8 cellular contexts compared by ENCODE assay signal in the genomic region with DNA sequence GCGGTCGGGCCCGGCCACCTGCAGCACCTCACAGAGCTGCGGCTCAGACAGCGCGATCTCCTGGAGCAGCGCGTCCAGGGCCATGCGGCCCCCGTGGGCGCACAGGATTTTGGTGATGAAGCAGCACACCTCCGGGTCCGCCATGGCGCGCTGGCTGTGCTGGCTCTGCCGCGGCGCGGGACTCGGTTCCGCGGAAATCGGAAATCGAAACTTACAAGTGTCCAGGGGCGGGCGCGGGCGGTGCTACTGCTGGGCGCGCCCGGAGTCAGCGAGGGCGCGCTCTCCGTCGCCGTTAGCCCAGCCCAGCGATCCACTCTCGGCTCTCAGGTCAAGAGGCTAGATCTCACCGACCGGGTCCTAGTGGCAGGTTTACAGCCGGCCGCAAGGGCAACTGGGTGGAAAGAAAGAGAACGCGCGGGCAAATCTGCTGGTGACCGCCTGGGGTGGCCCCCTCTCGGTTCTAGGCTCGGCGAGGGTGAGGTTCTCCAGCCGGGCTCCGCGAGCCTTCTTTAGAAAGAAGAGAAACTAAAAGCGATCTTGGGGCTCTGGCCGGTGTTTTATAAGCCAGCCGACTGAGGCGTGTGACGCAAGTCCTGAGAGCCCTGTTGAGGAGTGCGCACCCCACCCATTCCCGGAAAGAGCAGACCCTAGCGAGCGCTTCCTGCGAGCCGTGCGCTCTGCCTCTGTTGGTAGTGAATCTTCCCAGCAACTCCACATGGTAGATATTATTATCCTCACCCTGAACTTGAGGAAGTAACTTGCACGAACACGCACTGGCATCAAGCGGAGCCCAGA. TPM values are rescaled to one million over a fixed set of nuclear protein-coding genes. Genes with fewer than 3 reads are reported as not detected.
DNase-seq lines count a peak whose midpoint lies in the region; ATAC-seq, FAIRE-seq and TF ChIP-seq lines count a peak whose summit lies in the region.

A gene (minus strand): TSS at position 533 of the 795 bp plus-strand sequence. CDS start 389 bp downstream, at position 144.

- no peaks in the 10 kb centered on the region for H3K27me3 ChIP-seq in astrocyte (ENCODE audit: insufficient read depth, low read length)

- TF ChIP-seq CTCF in astrocyte (IDR thresholded peaks at IDR 0.05; ENCODE audit: insufficient read depth, low read depth, low read length) (no peak), retinal pigment epithelial cell (conservative IDR thresholded peaks at IDR 0.05; ENCODE audit: low read depth, low read length) (no peak)

- peaks cover 10% of the 10 kb centered on the region for H4K20me1 ChIP-seq in astrocyte (ENCODE audit: insufficient read depth, low read length)

- peaks cover 4% of the 10 kb centered on the region for H3K4me1 ChIP-seq in astrocyte (ENCODE audit: insufficient read depth, low read length)

- H3K27ac Mint-ChIP-seq in astrocyte (ENCODE audit: unreplicated experiment), result peak within 1 kb of the TSS; percentile 96

- peak; percentile 62 for ATAC-seq in HG02840 (IDR thresholded peaks at IDR 0.05; ENCODE audit: low FRiP score, unreplicated experiment)

- H3K36me3 Mint-ChIP-seq in astrocyte (ENCODE audit: low read depth, unreplicated experiment), result peaks cover 7% of the 10 kb centered on the region

- no peak for FAIRE-seq in astrocyte (lab: Jason Lieb, UNC)

- H3K4me3 Mint-ChIP-seq in astrocyte (ENCODE audit: unreplicated experiment), result peak within 1 kb of the TSS; percentile 96

- H3K4me3 ChIP-seq in astrocyte (ENCODE audit: insufficient read depth, low read depth, low read length) (peak within 1 kb of the TSS; percentile 84), retinal pigment epithelial cell (ENCODE audit: low read length) (peak within 1 kb of the TSS; percentile 88)

- peak within 1 kb of the TSS; percentile 93 for H3K4me2 ChIP-seq in astrocyte (ENCODE audit: low read length)

- H3K9ac ChIP-seq in astrocyte (ENCODE audit: low read length), result peak within 1 kb of the TSS; percentile 78

- no peaks in the 10 kb centered on the region for H3K9me3 Mint-ChIP-seq in astrocyte (ENCODE audit: unreplicated experiment)

- peaks cover 7% of the 10 kb centered on the region for H3K4me1 Mint-ChIP-seq in astrocyte (ENCODE audit: low read depth, unreplicated experiment)

- peak; percentile 77 for TF ChIP-seq POLR2A in GM15510 (IDR thresholded peaks at IDR 0.05; ENCODE audit: borderline replicate concordance, extremely low read depth, insufficient read length)

- no peaks in the 10 kb centered on the region for H3K27me3 Mint-ChIP-seq in astrocyte (ENCODE audit: low read depth, unreplicated experiment)

- H2AFZ ChIP-seq in astrocyte (ENCODE audit: low read depth, low read length), result peak within 1 kb of the TSS; percentile 96

- DNase-seq in NCI-H187 (lab: John Stamatoyannopoulos, UW) (peak; percentile 74 to 91), T-helper 22 cell (ENCODE audit: low read depth) (peak; percentile 86), astrocyte (ENCODE audit: low read depth) (peak; percentile 74), hepatic stellate cell (ENCODE audit: low spot score) (peak; percentile 84), retinal pigment epithelial cell (ENCODE audit: low read depth) (no peak), NCI-H446 treated with DMSO at 0.1 percent for 48 hours (lab: John Stamatoyannopoulos, UW) (no peak)

- no peaks in the 10 kb centered on the region for H3K9me3 ChIP-seq in astrocyte (ENCODE audit: insufficient read depth, low read depth, low read length)

- peaks cover 17% of the 10 kb centered on the region for H3K79me2 ChIP-seq in astrocyte (ENCODE audit: insufficient read depth, low read length)

- peak within 1 kb of the TSS; percentile 56 for H3K27ac ChIP-seq in astrocyte (ENCODE audit: low read depth, low read length)

- no peaks in the 10 kb centered on the region for H3K36me3 ChIP-seq in astrocyte (ENCODE audit: insufficient read depth, low read length)

RNA-seq across cellular contexts. Expression of the gene that starts here (rescaled TPM):
- 63.0 and 63.8 TPM in 2 replicates for total RNA-seq in astrocyte

Comparison
In these comparisons a context has a peak if more than half of its experiments do, and no peak if none do; other contexts are left out.
1. DNase-seq: peak in NCI-H187 (2 of 2), T-helper 22 cell (single experiment), astrocyte (single experiment) and hepatic stellate cell (single experiment); none in retinal pigment epithelial cell (single experiment) and NCI-H446 treated with DMSO at 0.1 percent for 48 hours (single experiment).